1 cellular context compared by ENCODE assay signal in genomic region chr5:150700600-150701377, GRCh38.
A peak's percentile ranks its signal among the peaks of the same experiment; 100 is the strongest.
TF ChIP-seq lines count a peak whose summit lies in the region.

Gene RBM22 (minus strand): TSS chr5:150701062. CDS start chr5:150700985, 77 bp downstream.

TF ChIP-seq in WTC11, 78 proteins besides CTCF, POLR2A, EP300 and RAD21 (continued from another document):
- TF ChIP-seq, protein P1, sequence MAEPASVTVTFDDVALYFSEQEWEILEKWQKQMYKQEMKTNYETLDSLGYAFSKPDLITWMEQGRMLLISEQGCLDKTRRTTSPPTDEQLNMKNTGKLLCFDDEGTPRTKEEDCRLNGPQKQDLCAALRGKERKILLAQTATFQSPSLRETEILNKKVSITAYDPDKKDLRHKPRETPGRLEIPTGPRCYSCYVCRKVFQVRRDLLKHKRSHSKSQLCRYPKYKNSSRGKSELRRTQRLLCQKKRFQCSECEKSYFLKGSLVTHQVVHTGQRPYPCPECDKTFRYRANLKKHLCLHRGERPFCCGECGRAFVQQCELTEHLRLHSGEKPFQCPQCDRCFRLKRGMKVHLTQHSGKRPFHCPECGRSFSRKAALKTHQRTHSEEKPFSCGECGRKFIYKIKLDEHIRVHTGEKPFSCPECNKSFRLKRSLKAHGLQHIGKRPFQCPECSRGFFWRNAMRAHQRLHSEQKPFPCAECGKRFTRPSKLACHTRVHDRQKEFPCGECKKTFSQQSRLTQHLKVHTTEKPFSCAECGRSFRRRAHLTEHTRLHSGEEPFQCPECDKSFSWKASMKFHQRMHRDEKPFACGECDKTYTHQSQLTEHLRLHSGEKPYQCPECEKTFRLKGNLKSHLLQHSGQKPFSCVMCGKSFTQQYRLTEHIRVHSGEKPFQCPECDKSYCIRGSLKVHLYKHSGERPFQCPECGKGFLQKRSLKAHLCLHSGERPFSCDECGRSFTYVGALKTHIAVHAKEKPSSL (CRISPR knock-in tag; conservative IDR thresholded peaks at IDR 0.05) = no peak
- TF ChIP-seq HMGA2 (CRISPR knock-in tag; IDR thresholded peaks at IDR 0.05) (no peak), ZNF396 (CRISPR knock-in tag; IDR thresholded peaks at IDR 0.05; ENCODE audit: borderline replicate concordance) (no peak), FOXK1 (CRISPR knock-in tag; IDR thresholded peaks at IDR 0.05) (peak; percentile 96), ZBTB21 (CRISPR knock-in tag; IDR thresholded peaks at IDR 0.05; ENCODE audit: borderline replicate concordance) (0 out of 2 replicates have a peak, but pooled peaks have one; percentile 16), GTF2I (CRISPR knock-in tag; conservative IDR thresholded peaks at IDR 0.05) (no peak), NR2C2 (CRISPR knock-in tag; IDR thresholded peaks at IDR 0.05) (no peak), FOXJ3 (CRISPR knock-in tag; IDR thresholded peaks at IDR 0.05; ENCODE audit: borderline replicate concordance) (no peak), GABPB1 (CRISPR knock-in tag; IDR thresholded peaks at IDR 0.05) (peak; percentile 57), HMGXB4 (CRISPR knock-in tag; IDR thresholded peaks at IDR 0.05) (peak; percentile 79; the same call in 1 of the 2 replicates), ZNF121 (CRISPR knock-in tag; IDR thresholded peaks at IDR 0.05) (no peak), CBFB (CRISPR knock-in tag; IDR thresholded peaks at IDR 0.05; ENCODE audit: low read depth) (no peak), RORB (CRISPR knock-in tag; IDR thresholded peaks at IDR 0.05) (no peak), SMAD3 (CRISPR knock-in tag; IDR thresholded peaks at IDR 0.05; ENCODE audit: borderline replicate concordance) (peak; percentile 46), ATF1 (CRISPR knock-in tag; IDR thresholded peaks at IDR 0.05) (no peak), STAT6 (CRISPR knock-in tag; conservative IDR thresholded peaks at IDR 0.05; ENCODE audit: low read depth) (no peak), PRRX2 (CRISPR knock-in tag; IDR thresholded peaks at IDR 0.05) (no peak)
- TF ChIP-seq, protein P2, sequence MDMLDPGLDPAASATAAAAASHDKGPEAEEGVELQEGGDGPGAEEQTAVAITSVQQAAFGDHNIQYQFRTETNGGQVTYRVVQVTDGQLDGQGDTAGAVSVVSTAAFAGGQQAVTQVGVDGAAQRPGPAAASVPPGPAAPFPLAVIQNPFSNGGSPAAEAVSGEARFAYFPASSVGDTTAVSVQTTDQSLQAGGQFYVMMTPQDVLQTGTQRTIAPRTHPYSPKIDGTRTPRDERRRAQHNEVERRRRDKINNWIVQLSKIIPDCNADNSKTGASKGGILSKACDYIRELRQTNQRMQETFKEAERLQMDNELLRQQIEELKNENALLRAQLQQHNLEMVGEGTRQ (CRISPR knock-in tag; IDR thresholded peaks at IDR 0.05) = no peak
- TF ChIP-seq, protein P3, sequence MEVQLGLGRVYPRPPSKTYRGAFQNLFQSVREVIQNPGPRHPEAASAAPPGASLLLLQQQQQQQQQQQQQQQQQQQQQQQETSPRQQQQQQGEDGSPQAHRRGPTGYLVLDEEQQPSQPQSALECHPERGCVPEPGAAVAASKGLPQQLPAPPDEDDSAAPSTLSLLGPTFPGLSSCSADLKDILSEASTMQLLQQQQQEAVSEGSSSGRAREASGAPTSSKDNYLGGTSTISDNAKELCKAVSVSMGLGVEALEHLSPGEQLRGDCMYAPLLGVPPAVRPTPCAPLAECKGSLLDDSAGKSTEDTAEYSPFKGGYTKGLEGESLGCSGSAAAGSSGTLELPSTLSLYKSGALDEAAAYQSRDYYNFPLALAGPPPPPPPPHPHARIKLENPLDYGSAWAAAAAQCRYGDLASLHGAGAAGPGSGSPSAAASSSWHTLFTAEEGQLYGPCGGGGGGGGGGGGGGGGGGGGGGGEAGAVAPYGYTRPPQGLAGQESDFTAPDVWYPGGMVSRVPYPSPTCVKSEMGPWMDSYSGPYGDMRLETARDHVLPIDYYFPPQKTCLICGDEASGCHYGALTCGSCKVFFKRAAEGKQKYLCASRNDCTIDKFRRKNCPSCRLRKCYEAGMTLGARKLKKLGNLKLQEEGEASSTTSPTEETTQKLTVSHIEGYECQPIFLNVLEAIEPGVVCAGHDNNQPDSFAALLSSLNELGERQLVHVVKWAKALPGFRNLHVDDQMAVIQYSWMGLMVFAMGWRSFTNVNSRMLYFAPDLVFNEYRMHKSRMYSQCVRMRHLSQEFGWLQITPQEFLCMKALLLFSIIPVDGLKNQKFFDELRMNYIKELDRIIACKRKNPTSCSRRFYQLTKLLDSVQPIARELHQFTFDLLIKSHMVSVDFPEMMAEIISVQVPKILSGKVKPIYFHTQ (CRISPR knock-in tag; IDR thresholded peaks at IDR 0.05) = no peak; the same call in 1 of the 2 replicates
TF ChIP-seq in WTC11: peak in this region for 15.
